12 cellular contexts compared by ENCODE assay signal in the genomic region with DNA sequence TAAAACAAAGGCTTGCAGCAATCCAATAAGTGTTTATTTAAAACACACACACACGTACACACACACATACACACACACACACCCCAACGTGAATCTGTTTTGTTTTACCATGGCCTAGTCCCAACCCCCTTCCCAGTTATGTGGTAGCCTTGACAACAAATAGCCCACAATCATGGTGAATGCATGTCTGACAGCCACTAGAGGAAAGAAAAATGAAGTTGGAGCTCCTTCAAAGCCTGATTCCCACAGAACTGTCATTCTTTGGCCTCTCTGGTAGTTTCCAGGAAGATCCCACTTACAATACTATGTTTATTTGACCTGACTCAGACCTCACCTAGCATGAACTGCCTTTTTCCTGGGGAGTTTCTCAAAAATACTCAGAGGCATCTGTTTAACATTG.
DNase-seq lines count a peak whose midpoint lies in the region; ATAC-seq, FAIRE-seq and TF ChIP-seq lines count a peak whose summit lies in the region.
"Had no signal": no experiment of that assay in that cellular context is flagged by ENCODE, and none has a peak within 500 bp of the region (broad histone marks: within the 10 kb centered on the region; RNA-seq: fewer than 3 reads in every experiment).

No MANE protein-coding gene starts in this region.

- H3K23ac ChIP-seq in H1 (ENCODE audit: insufficient read length) (no peak overlapping the region), mesendoderm (ENCODE audit: low read length) (no peak overlapping the region)

- H3K4me2 ChIP-seq in H1 (ENCODE audit: insufficient read depth in 1 of 2, low read depth in 2 of 2, low read length in 2 of 2): no peak overlapping the region
- no peak overlapping the region for H3K4me2 ChIP-seq in mesendoderm (ENCODE audit: low read length)

- H4K8ac ChIP-seq in H1 (ENCODE audit: extremely low read depth, insufficient read depth, low read length) (no peak overlapping the region), mesendoderm (ENCODE audit: low read depth, low read length) (no peak overlapping the region)

- TF ChIP-seq EP300 in H1 (IDR thresholded peaks at IDR 0.05; ENCODE audit: borderline replicate concordance in 1 of 2, low read depth in 2 of 2, low read length in 2 of 2): no peak

- H3K23me2 ChIP-seq in H1 (ENCODE audit: low read depth, low read length): no peaks in the 10 kb centered on the region; the same call in 1 of the 2 replicates

- H2BK15ac ChIP-seq in H1 (ENCODE audit: low read length): no peak overlapping the region
- H2BK15ac ChIP-seq in mesendoderm (replicated peaks; ENCODE audit: low read depth): no peak overlapping the region

- DNase-seq in Daoy (ENCODE audit: low read depth) (peak; percentile 28), NCI-H2227 (lab: John Stamatoyannopoulos, UW; ENCODE audit: unreplicated experiment) (peak; percentile 80), H1 (ENCODE audit: low read depth in 1 of 2, low spot score in 2 of 2) (no peak), mesendoderm (peak; percentile 81)
- DNase-seq: activated gamma-delta T cell; CD8-positive, alpha-beta memory T cell; lower lobe of right lung; MM.1S had no signal

- CTCF ChIA-PET in H1 (lab: Charles Lee; ENCODE audit: partially characterized antibody): interaction anchor here (0.9 to 1.7 kb wide), 4 partner anchors 16 to 250 kb away, joined by 3 to 7 read pairs (median 4); no protein-coding TSS in a partner anchor

- peak overlapping the region; percentile 46; the same call in 1 of the 2 replicates for H3K27ac ChIP-seq in H1 (ENCODE audit: low read depth, low read length)
- peak overlapping the region; percentile 17 for H3K27ac ChIP-seq in mesendoderm (ENCODE audit: low read depth, low read length)
- H3K27ac ChIP-seq: lower lobe of right lung had no signal

- H3K79me1 ChIP-seq in H1 (ENCODE audit: low read depth, low read length) (no peaks in the 10 kb centered on the region), mesendoderm (ENCODE audit: low read length) (peaks cover 2% of the 10 kb centered on the region)

- no peak for TF ChIP-seq CTCF in H1 (IDR thresholded peaks at IDR 0.05; ENCODE audit: control extremely low read depth in 1 of 3, insufficient read depth in 1 of 3, low read depth in 1 of 3, low read length in 3 of 3)

- H4K5ac ChIP-seq in H1 (ENCODE audit: insufficient read length, low read depth, low read length) (no peak overlapping the region), mesendoderm (ENCODE audit: low read length) (no peak overlapping the region)

- H2BK120ac ChIP-seq in H1 (replicated peaks; ENCODE audit: low read depth, low read length): no peak overlapping the region
- H2BK120ac ChIP-seq in mesendoderm (ENCODE audit: low read depth, low read length): no peak overlapping the region

- H3K4me3 ChIP-seq in H1 (ENCODE audit: extremely low read depth in 1 of 4, insufficient read depth in 2 of 4, low read depth in 3 of 4, low read length in 4 of 4) (no peak overlapping the region), mesendoderm (ENCODE audit: low read length) (no peak overlapping the region)
- H3K4me3 ChIP-seq: lower lobe of right lung had no signal

- H2BK5ac ChIP-seq in H1 (ENCODE audit: low read depth, low read length): no peak overlapping the region
- H2BK5ac ChIP-seq in mesendoderm (ENCODE audit: low read length): no peak overlapping the region

- H2BK20ac ChIP-seq in H1 (ENCODE audit: low read length): no peak overlapping the region

- 79% methylated on average over 2 of the region's 2 CpGs; no CpG with 5 or more reads in 1 of the 2 experiments for WGBS in H1 (ENCODE audit: extremely low coverage in 1 of 2, insufficient coverage in 1 of 2, insufficient read length in 1 of 2, insufficient replicate concordance in 2 of 2, low coverage in 1 of 2, low lambda C conversion rate in 2 of 2, missing lambda C conversion rate in 1 of 2), 2 experiments
- no CpG with 5 or more reads among the region's 2 CpGs for WGBS in mesendoderm (ENCODE audit: extremely low coverage, insufficient coverage, low lambda C conversion rate)

- no peak overlapping the region for H2AFZ ChIP-seq in H1 (ENCODE audit: low read length)

- no peak overlapping the region for H3K18ac ChIP-seq in H1 (ENCODE audit: extremely low read depth, low read length)
- H3K18ac ChIP-seq in mesendoderm (ENCODE audit: low read length): no peak overlapping the region

- H4K20me1 ChIP-seq in H1 (replicated peaks in 1 of 2; ENCODE audit: control insufficient read depth in 1 of 2, insufficient read depth in 2 of 2, low read length in 2 of 2): no peaks in the 10 kb centered on the region

- FAIRE-seq in H1 (lab: Jason Lieb, UNC): no peak

- H3K56ac ChIP-seq in H1 (replicated peaks; ENCODE audit: insufficient read length, low read depth, low read length) (no peak overlapping the region), mesendoderm (ENCODE audit: low read length) (no peak overlapping the region)

- no peak overlapping the region for H2BK12ac ChIP-seq in H1 (ENCODE audit: low read depth, low read length)

- no peak for TF ChIP-seq POLR2A in H1 (IDR thresholded peaks at IDR 0.05; ENCODE audit: control extremely low read depth in 1 of 2, low read depth in 2 of 2, low read length in 2 of 2)

- H3K4me1 ChIP-seq in H1 (replicated peaks in 1 of 4; ENCODE audit: control insufficient read depth in 3 of 4, insufficient read depth in 4 of 4, low read length in 3 of 4): peaks cover 0 to 3% (median 0%) of the 10 kb centered on the region in 4 experiments; a peak in 1 of 7 replicates
- peaks cover 5% of the 10 kb centered on the region for H3K4me1 ChIP-seq in mesendoderm (ENCODE audit: control insufficient read depth, low read depth, low read length)
- H3K4me1 ChIP-seq: lower lobe of right lung had no signal

- H3K4ac ChIP-seq in H1 (replicated peaks; ENCODE audit: insufficient read length, low read depth, low read length): no peak overlapping the region
- no peak overlapping the region for H3K4ac ChIP-seq in mesendoderm (ENCODE audit: low read depth, low read length)

- H3K9me3 ChIP-seq in H1 (ENCODE audit: insufficient read depth in 2 of 2, low read depth in 1 of 2, low read length in 1 of 2): no peaks in the 10 kb centered on the region

- H4K91ac ChIP-seq in H1 (replicated peaks; ENCODE audit: insufficient read length, low read length): no peak overlapping the region

- no peak overlapping the region for H2AK5ac ChIP-seq in H1 (ENCODE audit: low read depth, low read length)
- H2AK5ac ChIP-seq in mesendoderm (ENCODE audit: low read length): no peak overlapping the region

- no peaks in the 10 kb centered on the region for H3K27me3 ChIP-seq in H1 (replicated peaks in 1 of 4; ENCODE audit: control insufficient read depth in 3 of 4, extremely low read depth in 1 of 4, insufficient read depth in 3 of 4, low read length in 3 of 4)
- no peaks in the 10 kb centered on the region for H3K27me3 ChIP-seq in mesendoderm (ENCODE audit: insufficient read depth, low read length, poor library complexity)

- POLR2A ChIA-PET in H1 (lab: Charles Lee; ENCODE audit: partially characterized antibody): interaction anchor here (0.6 kb wide), 1 partner anchor 263 kb away, joined by 4 read pairs; no protein-coding TSS in a partner anchor

- H3K36me3 ChIP-seq in H1 (ENCODE audit: control insufficient read depth in 2 of 4, insufficient read depth in 4 of 4, low read length in 3 of 4): peaks cover 0 to 11% (median 4%) of the 10 kb centered on the region in 4 experiments; a peak in 3 of 8 replicates
- H3K36me3 ChIP-seq in mesendoderm (ENCODE audit: control insufficient read depth, insufficient read depth, low read length): no peaks in the 10 kb centered on the region

- H3K79me2 ChIP-seq in H1 (ENCODE audit: control insufficient read depth in 1 of 2, insufficient read depth in 2 of 2, low read length in 2 of 2) (no peaks in the 10 kb centered on the region), mesendoderm (ENCODE audit: control insufficient read depth, insufficient read depth, low read length) (no peaks in the 10 kb centered on the region)

- no peak for TF ChIP-seq RAD21 in H1 (IDR thresholded peaks at IDR 0.05 in 1 of 2, conservative IDR thresholded peaks at IDR 0.05 in 1 of 2; ENCODE audit: low read depth in 2 of 2, low read length in 2 of 2)

- no peak overlapping the region for H3K14ac ChIP-seq in H1 (ENCODE audit: insufficient read length)

- ATAC-seq in HG03457 (IDR thresholded peaks at IDR 0.05; ENCODE audit: unreplicated experiment): no peak
- no peak for ATAC-seq in HG02870 (IDR thresholded peaks at IDR 0.05; ENCODE audit: unreplicated experiment)
- ATAC-seq in GM19455 (IDR thresholded peaks at IDR 0.05; ENCODE audit: unreplicated experiment): no peak
- no peak for ATAC-seq in GM21786 (IDR thresholded peaks at IDR 0.05; ENCODE audit: unreplicated experiment)

- no peak overlapping the region for H3K9ac ChIP-seq in H1 (replicated peaks in 1 of 4; ENCODE audit: extremely low read depth in 1 of 4, low read depth in 3 of 4, low read length in 3 of 4)
- H3K9ac ChIP-seq in mesendoderm (ENCODE audit: low read length): no peak overlapping the region

TF ChIP-seq in H1, 55 proteins besides CTCF, POLR2A, EP300 and RAD21:
- no peak for TF ChIP-seq NANOG (IDR thresholded peaks at IDR 0.05; ENCODE audit: insufficient read depth, low read depth, low read length, poor library complexity, severe bottlenecking)
- TF ChIP-seq MAFK (IDR thresholded peaks at IDR 0.05; ENCODE audit: low read depth, low read length): no peak
- TF ChIP-seq ZNF274 (IDR thresholded peaks at IDR 0.05; ENCODE audit: borderline replicate concordance, extremely low read depth, low read length): no peak
- TF ChIP-seq CHD2 (IDR thresholded peaks at IDR 0.05; ENCODE audit: low read length): no peak
- TF ChIP-seq YY1 (IDR thresholded peaks at IDR 0.05; ENCODE audit: low read depth, low read length): no peak
- no peak for TF ChIP-seq TEAD4 (IDR thresholded peaks at IDR 0.05; ENCODE audit: low read depth, low read length)
- TF ChIP-seq TAF1 (IDR thresholded peaks at IDR 0.05; ENCODE audit: low read depth, low read length): no peak
- no peak for TF ChIP-seq SUZ12 (IDR thresholded peaks at IDR 0.05; ENCODE audit: low read length)
- no peak for TF ChIP-seq NRF1 (IDR thresholded peaks at IDR 0.05; ENCODE audit: low read depth, low read length)

Comparison
In these comparisons a context has a peak if more than half of its experiments do, and no peak if none do; other contexts are left out.
1. DNase-seq: peak in Daoy (single experiment), NCI-H2227 (single experiment) and mesendoderm (single experiment); none in H1 (0 of 2).